ENCODE assay signal across 10 cellular contexts in genomic region chr10:113027574-113028392, GRCh38.
A peak's percentile ranks its signal among the peaks of the same experiment; 100 is the strongest.
DNase-seq lines count a peak whose midpoint lies in the region; ATAC-seq, FAIRE-seq and TF ChIP-seq lines count a peak whose summit lies in the region.
"Had no signal": no experiment of that assay in that cellular context is flagged by ENCODE, and none has a peak within 500 bp of the region (broad histone marks: within the 10 kb centered on the region; RNA-seq: fewer than 3 reads in every experiment).

No MANE protein-coding gene starts in this region.

- H3K4me1 Mint-ChIP-seq in astrocyte (ENCODE audit: low read depth, unreplicated experiment): peaks cover 55% of the 10 kb centered on the region

- no peak overlapping the region for H2AFZ ChIP-seq in astrocyte (ENCODE audit: low read depth, low read length)

- peak overlapping the region; percentile 72 for H3K4me3 Mint-ChIP-seq in astrocyte (ENCODE audit: unreplicated experiment)

- peak; percentile 4 for DNase-seq in HCEC 1CT
- DNase-seq in astrocyte (ENCODE audit: low read depth): no peak
- no peak for DNase-seq in left cardiac atrium
- DNase-seq in sigmoid colon: peak; percentile 33
- no peak for DNase-seq in RWPE1 (ENCODE audit: low spot score)
- DNase-seq in NCI-H1048 (lab: John Stamatoyannopoulos, UW): no peak
- DNase-seq in NCI-H69 (lab: John Stamatoyannopoulos, UW): no peak
- DNase-seq: activated CD8-positive, alpha-beta memory T cell treated with anti-CD3 and anti-CD28 coated beads, Interleukin-2, amount 50 U/mL, for 4 hours; GDM1 had no signal

- no peaks in the 10 kb centered on the region for H3K27me3 Mint-ChIP-seq in astrocyte (ENCODE audit: low read depth, unreplicated experiment)

- no peaks in the 10 kb centered on the region for H3K27me3 ChIP-seq in astrocyte (ENCODE audit: insufficient read depth, low read length)
- H3K27me3 ChIP-seq in sigmoid colon: no peaks in the 10 kb centered on the region

- H3K9me3 ChIP-seq in astrocyte (ENCODE audit: insufficient read depth, low read depth, low read length) (no peaks in the 10 kb centered on the region), sigmoid colon (no peaks in the 10 kb centered on the region)

- no peak for TF ChIP-seq POLR2A in sigmoid colon (IDR thresholded peaks at IDR 0.05)

- no peak overlapping the region for H3K4me3 ChIP-seq in astrocyte (ENCODE audit: insufficient read depth, low read depth, low read length)
- no peak overlapping the region for H3K4me3 ChIP-seq in sigmoid colon

- H3K36me3 ChIP-seq in astrocyte (ENCODE audit: insufficient read depth, low read length): no peaks in the 10 kb centered on the region
- H3K36me3 ChIP-seq in sigmoid colon: no peaks in the 10 kb centered on the region

- TF ChIP-seq CTCF in astrocyte (IDR thresholded peaks at IDR 0.05; ENCODE audit: insufficient read depth, low read depth, low read length): no peak
- no peak for TF ChIP-seq CTCF in sigmoid colon (IDR thresholded peaks at IDR 0.05)
- no peak for TF ChIP-seq CTCF in RWPE1 (conservative IDR thresholded peaks at IDR 0.05; ENCODE audit: low read depth)

- CTCF ChIA-PET in RWPE1 (lab: Yijun Ruan, JAX): interaction anchor here (0.6 kb wide), 1 partner anchor 374 kb away, joined by 3 read pairs; no protein-coding TSS in a partner anchor

- H3K4me2 ChIP-seq in astrocyte (ENCODE audit: low read length): peak overlapping the region; percentile 66

- peaks cover 59% of the 10 kb centered on the region for H3K79me2 ChIP-seq in astrocyte (ENCODE audit: insufficient read depth, low read length)

- H3K4me1 ChIP-seq in astrocyte (ENCODE audit: insufficient read depth, low read length) (peaks cover 42% of the 10 kb centered on the region), sigmoid colon (peaks cover 0 to 62% (median 47%) of the 10 kb centered on the region in 4 donors)

- no peak for TF ChIP-seq EP300 in sigmoid colon (IDR thresholded peaks at IDR 0.05)

- peaks cover 63% of the 10 kb centered on the region for H4K20me1 ChIP-seq in astrocyte (ENCODE audit: insufficient read depth, low read length)

- FAIRE-seq in astrocyte (lab: Jason Lieb, UNC): no peak

- peak overlapping the region; percentile 96 for H3K27ac Mint-ChIP-seq in astrocyte (ENCODE audit: unreplicated experiment)

- H3K27ac ChIP-seq in astrocyte (ENCODE audit: low read depth, low read length) (peak overlapping the region; percentile 51), sigmoid colon (peak overlapping the region; percentile 35 to 49 (median 40)), RWPE1 (no peak overlapping the region)

- ATAC-seq in left cardiac atrium: peak; percentile 21 to 45
- ATAC-seq in HG02981 (IDR thresholded peaks at IDR 0.05; ENCODE audit: unreplicated experiment): no peak

- intact Hi-C loops in left cardiac atrium (cut with DNase I): loop anchor here in 1 of 2 donors (10.0 kb wide), 1 partner anchor 73 kb away; the partner anchor contains the start of gene TCF7L2
- intact Hi-C loops in sigmoid colon (cut with DNase I): no loop called here

- POLR2A ChIA-PET in RWPE1 (lab: Yijun Ruan, JAX; ENCODE audit: low non-redundant PET): no interaction called here

- WGBS in sigmoid colon, 2 donors: 28 to 33% methylated on average over 13 of the region's 13 CpGs

- peaks cover 6% of the 10 kb centered on the region for H3K36me3 Mint-ChIP-seq in astrocyte (ENCODE audit: low read depth, unreplicated experiment)

- peak overlapping the region; percentile 19 for H3K9ac ChIP-seq in astrocyte (ENCODE audit: low read length)

- no peaks in the 10 kb centered on the region for H3K9me3 Mint-ChIP-seq in astrocyte (ENCODE audit: unreplicated experiment)

Comparison
In these comparisons a context has a peak if more than half of its experiments do, and no peak if none do; other contexts are left out.
1. DNase-seq: peak in HCEC 1CT (single experiment) and sigmoid colon (single experiment); none in astrocyte (single experiment), left cardiac atrium (single experiment), RWPE1 (single experiment), NCI-H1048 (single experiment) and NCI-H69 (single experiment).